ENCODE assay signal across 1 cellular context in genomic region chr11:11075515-11076171, GRCh38.
TF ChIP-seq lines count a peak whose summit lies in the region.

No MANE protein-coding gene starts in this region.

TF ChIP-seq in WTC11, 78 proteins besides CTCF, POLR2A, EP300 and RAD21 (continued from another document):
- TF ChIP-seq NR2C2 (CRISPR knock-in tag; IDR thresholded peaks at IDR 0.05), result no peak
